Comparison of ENCODE assay signal across 1 cellular context in the genomic region with DNA sequence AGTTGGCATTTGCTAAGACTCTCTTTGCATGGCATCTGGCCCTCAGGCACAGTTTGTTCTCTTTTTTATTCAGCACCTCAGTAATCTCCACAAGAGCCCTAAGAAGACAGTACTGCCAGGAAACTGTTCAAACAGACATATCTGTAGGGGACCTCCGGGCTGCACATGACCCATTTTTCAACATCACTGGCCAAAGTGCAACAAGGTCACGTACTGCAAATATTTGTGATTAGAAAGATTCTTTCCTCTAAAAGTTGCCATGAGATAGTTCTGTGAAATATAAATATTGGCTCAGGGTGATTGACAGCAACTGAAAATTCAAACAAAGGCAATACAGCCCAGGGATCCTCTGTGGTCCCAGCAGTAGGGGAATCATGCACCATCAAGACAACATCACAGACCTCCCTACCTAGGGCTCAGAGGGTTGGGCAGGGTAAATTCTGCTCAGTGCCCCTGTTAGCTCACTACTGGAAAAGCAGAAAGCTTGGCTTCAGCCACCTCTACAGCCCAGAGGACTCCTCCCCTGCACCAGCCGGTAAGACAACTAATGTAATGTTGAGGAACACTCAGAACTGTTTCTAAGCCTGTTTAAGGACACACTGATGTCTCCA.
A peak's percentile ranks its signal among the peaks of the same experiment; 100 is the strongest.
TF ChIP-seq lines count a peak whose summit lies in the region.

No MANE protein-coding gene starts in this region.

TF ChIP-seq in HepG2, 621 proteins besides CTCF, POLR2A, EP300 and RAD21 (continued from another document and continues in another):
- TF ChIP-seq ZNF574 (CRISPR knock-in tag; IDR thresholded peaks at IDR 0.05) (peak; percentile 74), NKX3-1 (CRISPR knock-in tag; IDR thresholded peaks at IDR 0.05) (0 out of 2 replicates have a peak, but pooled peaks have one; percentile 58), ZNF674 (CRISPR knock-in tag; IDR thresholded peaks at IDR 0.05; ENCODE audit: low read depth) (0 out of 2 replicates have a peak, but pooled peaks have one; percentile 71), ZNF101 (CRISPR knock-in tag; IDR thresholded peaks at IDR 0.05; ENCODE audit: borderline replicate concordance, low read depth) (no peak), ZNF317 (CRISPR knock-in tag; IDR thresholded peaks at IDR 0.05) (peak; percentile 79; the same call in 1 of the 2 replicates), MLXIP (CRISPR knock-in tag; IDR thresholded peaks at IDR 0.05; ENCODE audit: borderline replicate concordance) (0 out of 2 replicates have a peak, but pooled peaks have one; percentile 14), MYNN (CRISPR knock-in tag; IDR thresholded peaks at IDR 0.05; ENCODE audit: low read depth) (no peak), RFX3 (CRISPR knock-in tag; IDR thresholded peaks at IDR 0.05) (no peak), TP53 (CRISPR knock-in tag; conservative IDR thresholded peaks at IDR 0.05) (0 out of 2 replicates have a peak, but pooled peaks have one; percentile 16), NFIC (IDR thresholded peaks at IDR 0.05; ENCODE audit: low read length) (peak; percentile 99), DNMT1 (CRISPR knock-in tag; IDR thresholded peaks at IDR 0.05) (no peak), ZNF383 (CRISPR knock-in tag; IDR thresholded peaks at IDR 0.05; ENCODE audit: borderline replicate concordance) (no peak), ZNF614 (CRISPR knock-in tag; IDR thresholded peaks at IDR 0.05; ENCODE audit: borderline replicate concordance) (peak; percentile 89), SALL1 (CRISPR knock-in tag; IDR thresholded peaks at IDR 0.05) (peak; percentile 98), ZNF343 (CRISPR knock-in tag; IDR thresholded peaks at IDR 0.05) (no peak), NFATC3 (CRISPR knock-in tag; IDR thresholded peaks at IDR 0.05) (no peak), ZSCAN9 (CRISPR knock-in tag; IDR thresholded peaks at IDR 0.05; ENCODE audit: borderline replicate concordance) (peak; percentile 83; the same call in 1 of the 2 replicates), ZNF883 (CRISPR knock-in tag; IDR thresholded peaks at IDR 0.05; ENCODE audit: not compliant biosample characterization) (no peak), KDM6A (CRISPR knock-in tag; IDR thresholded peaks at IDR 0.05; ENCODE audit: low read depth) (peak; percentile 80), ZNF597 (CRISPR knock-in tag; IDR thresholded peaks at IDR 0.05) (no peak), ZNF777 (CRISPR knock-in tag; IDR thresholded peaks at IDR 0.05) (no peak), GATA4 (IDR thresholded peaks at IDR 0.05; ENCODE audit: borderline replicate concordance, low read depth) (peak; percentile 98), ZNF556 (CRISPR knock-in tag; IDR thresholded peaks at IDR 0.05; ENCODE audit: borderline replicate concordance) (no peak), IKZF4 (CRISPR knock-in tag; IDR thresholded peaks at IDR 0.05; ENCODE audit: borderline replicate concordance, low read depth, not compliant biosample characterization) (no peak), ZNF143 (CRISPR knock-in tag; IDR thresholded peaks at IDR 0.05) (no peak; the same call in 1 of the 2 replicates), ETV5 (CRISPR knock-in tag; IDR thresholded peaks at IDR 0.05; ENCODE audit: borderline replicate concordance) (peak; percentile 95; the same call in 1 of the 2 replicates), EHMT2 (IDR thresholded peaks at IDR 0.05; ENCODE audit: borderline replicate concordance, low read depth, low read length) (0 out of 2 replicates have a peak, but pooled peaks have one; percentile 29), ZSCAN21 (CRISPR knock-in tag; IDR thresholded peaks at IDR 0.05; ENCODE audit: borderline replicate concordance) (peak; percentile 74; the same call in 1 of the 2 replicates), XBP1 (CRISPR knock-in tag; IDR thresholded peaks at IDR 0.05) (no peak), POLR2G (IDR thresholded peaks at IDR 0.05; ENCODE audit: low read depth, low read length) (peak; percentile 38; the same call in 1 of the 2 replicates), PPARG (CRISPR knock-in tag; conservative IDR thresholded peaks at IDR 0.05) (peak; percentile 96), XRCC5 (optimal IDR thresholded peaks at IDR 0.05; ENCODE audit: low read length) (no peak), PREB (CRISPR knock-in tag; IDR thresholded peaks at IDR 0.05) (no peak), RXRA (CRISPR knock-in tag; IDR thresholded peaks at IDR 0.05) (peak; percentile 90), ZNF691 (CRISPR knock-in tag; IDR thresholded peaks at IDR 0.05; ENCODE audit: borderline replicate concordance, low read depth) (peak; percentile 55; the same call in 1 of the 2 replicates), NFE2L2 (IDR thresholded peaks at IDR 0.05; ENCODE audit: low read length) (no peak), CCDC6 (CRISPR knock-in tag; IDR thresholded peaks at IDR 0.05) (peak; percentile 83)
- TF ChIP-seq, protein P1, sequence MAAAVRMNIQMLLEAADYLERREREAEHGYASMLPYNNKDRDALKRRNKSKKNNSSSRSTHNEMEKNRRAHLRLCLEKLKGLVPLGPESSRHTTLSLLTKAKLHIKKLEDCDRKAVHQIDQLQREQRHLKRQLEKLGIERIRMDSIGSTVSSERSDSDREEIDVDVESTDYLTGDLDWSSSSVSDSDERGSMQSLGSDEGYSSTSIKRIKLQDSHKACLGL (CRISPR knock-in tag; IDR thresholded peaks at IDR 0.05): no peak
- TF ChIP-seq, protein P2, sequence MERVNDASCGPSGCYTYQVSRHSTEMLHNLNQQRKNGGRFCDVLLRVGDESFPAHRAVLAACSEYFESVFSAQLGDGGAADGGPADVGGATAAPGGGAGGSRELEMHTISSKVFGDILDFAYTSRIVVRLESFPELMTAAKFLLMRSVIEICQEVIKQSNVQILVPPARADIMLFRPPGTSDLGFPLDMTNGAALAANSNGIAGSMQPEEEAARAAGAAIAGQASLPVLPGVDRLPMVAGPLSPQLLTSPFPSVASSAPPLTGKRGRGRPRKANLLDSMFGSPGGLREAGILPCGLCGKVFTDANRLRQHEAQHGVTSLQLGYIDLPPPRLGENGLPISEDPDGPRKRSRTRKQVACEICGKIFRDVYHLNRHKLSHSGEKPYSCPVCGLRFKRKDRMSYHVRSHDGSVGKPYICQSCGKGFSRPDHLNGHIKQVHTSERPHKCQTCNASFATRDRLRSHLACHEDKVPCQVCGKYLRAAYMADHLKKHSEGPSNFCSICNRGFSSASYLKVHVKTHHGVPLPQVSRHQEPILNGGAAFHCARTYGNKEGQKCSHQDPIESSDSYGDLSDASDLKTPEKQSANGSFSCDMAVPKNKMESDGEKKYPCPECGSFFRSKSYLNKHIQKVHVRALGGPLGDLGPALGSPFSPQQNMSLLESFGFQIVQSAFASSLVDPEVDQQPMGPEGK (CRISPR knock-in tag; IDR thresholded peaks at IDR 0.05): peak; percentile 80
- TF ChIP-seq, protein P3, sequence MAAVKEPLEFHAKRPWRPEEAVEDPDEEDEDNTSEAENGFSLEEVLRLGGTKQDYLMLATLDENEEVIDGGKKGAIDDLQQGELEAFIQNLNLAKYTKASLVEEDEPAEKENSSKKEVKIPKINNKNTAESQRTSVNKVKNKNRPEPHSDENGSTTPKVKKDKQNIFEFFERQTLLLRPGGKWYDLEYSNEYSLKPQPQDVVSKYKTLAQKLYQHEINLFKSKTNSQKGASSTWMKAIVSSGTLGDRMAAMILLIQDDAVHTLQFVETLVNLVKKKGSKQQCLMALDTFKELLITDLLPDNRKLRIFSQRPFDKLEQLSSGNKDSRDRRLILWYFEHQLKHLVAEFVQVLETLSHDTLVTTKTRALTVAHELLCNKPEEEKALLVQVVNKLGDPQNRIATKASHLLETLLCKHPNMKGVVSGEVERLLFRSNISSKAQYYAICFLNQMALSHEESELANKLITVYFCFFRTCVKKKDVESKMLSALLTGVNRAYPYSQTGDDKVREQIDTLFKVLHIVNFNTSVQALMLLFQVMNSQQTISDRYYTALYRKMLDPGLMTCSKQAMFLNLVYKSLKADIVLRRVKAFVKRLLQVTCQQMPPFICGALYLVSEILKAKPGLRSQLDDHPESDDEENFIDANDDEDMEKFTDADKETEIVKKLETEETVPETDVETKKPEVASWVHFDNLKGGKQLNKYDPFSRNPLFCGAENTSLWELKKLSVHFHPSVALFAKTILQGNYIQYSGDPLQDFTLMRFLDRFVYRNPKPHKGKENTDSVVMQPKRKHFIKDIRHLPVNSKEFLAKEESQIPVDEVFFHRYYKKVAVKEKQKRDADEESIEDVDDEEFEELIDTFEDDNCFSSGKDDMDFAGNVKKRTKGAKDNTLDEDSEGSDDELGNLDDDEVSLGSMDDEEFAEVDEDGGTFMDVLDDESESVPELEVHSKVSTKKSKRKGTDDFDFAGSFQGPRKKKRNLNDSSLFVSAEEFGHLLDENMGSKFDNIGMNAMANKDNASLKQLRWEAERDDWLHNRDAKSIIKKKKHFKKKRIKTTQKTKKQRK (IDR thresholded peaks at IDR 0.05; ENCODE audit: low read length): no peak
- TF ChIP-seq, protein P4, sequence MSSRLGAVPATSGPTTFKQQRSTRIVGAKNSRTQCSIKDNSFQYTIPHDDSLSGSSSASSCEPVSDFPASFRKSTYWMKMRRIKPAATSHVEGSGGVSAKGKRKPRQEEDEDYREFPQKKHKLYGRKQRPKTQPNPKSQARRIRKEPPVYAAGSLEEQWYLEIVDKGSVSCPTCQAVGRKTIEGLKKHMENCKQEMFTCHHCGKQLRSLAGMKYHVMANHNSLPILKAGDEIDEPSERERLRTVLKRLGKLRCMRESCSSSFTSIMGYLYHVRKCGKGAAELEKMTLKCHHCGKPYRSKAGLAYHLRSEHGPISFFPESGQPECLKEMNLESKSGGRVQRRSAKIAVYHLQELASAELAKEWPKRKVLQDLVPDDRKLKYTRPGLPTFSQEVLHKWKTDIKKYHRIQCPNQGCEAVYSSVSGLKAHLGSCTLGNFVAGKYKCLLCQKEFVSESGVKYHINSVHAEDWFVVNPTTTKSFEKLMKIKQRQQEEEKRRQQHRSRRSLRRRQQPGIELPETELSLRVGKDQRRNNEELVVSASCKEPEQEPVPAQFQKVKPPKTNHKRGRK (CRISPR knock-in tag; IDR thresholded peaks at IDR 0.05): no peak
- TF ChIP-seq, protein P5, sequence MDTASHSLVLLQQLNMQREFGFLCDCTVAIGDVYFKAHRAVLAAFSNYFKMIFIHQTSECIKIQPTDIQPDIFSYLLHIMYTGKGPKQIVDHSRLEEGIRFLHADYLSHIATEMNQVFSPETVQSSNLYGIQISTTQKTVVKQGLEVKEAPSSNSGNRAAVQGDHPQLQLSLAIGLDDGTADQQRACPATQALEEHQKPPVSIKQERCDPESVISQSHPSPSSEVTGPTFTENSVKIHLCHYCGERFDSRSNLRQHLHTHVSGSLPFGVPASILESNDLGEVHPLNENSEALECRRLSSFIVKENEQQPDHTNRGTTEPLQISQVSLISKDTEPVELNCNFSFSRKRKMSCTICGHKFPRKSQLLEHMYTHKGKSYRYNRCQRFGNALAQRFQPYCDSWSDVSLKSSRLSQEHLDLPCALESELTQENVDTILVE (CRISPR knock-in tag; IDR thresholded peaks at IDR 0.05): peak; percentile 55
